Comparison of ENCODE assay signal across 22 cellular contexts in the genomic region with DNA sequence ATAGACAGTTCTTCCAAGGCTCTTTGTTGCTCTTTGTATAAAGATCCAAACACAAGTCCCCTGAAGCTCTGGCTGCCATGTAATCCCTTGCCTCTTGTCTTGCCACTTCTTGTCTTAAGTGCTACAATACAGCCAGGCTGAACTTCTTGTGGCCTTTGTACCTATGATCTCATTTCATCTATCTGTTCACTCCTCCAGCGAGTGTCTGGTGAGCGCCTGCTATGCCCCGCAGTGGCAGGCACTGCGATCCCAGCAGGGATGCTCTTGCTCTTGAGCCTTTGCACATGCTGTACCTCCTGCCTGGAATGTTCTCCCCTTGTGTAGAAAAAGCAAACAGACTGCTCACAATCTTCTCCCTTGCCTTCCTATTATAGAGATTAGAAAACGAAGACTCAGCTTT.
"Had no signal": no experiment of that assay in that cellular context is flagged by ENCODE, and none has a peak within 500 bp of the region (broad histone marks: within the 10 kb centered on the region; RNA-seq: fewer than 3 reads in every experiment).

No MANE protein-coding gene starts in this region.

- H3K27me3 ChIP-seq: colonic mucosa, ovary, right atrium auricular region, sigmoid colon, suprapubic skin, thyroid gland had no signal

- H3K27ac ChIP-seq: colonic mucosa, foreskin keratinocyte, left ventricle myocardium inferior, lower lobe of right lung, ovary, right atrium auricular region, sigmoid colon, skin epidermis, suprapubic skin, thyroid gland had no signal

- H3K9me3 Mint-ChIP-seq: memory B cell; nephron progenitor cell; stimulated activated effector memory CD8-positive, alpha-beta T cell treated with anti-CD3 and anti-CD28 coated beads, Interleukin-12 subunit alpha, Interleukin-12 subunit beta, amount 100 ng/mL, for 72 hours had no signal

- H3K4me3 Mint-ChIP-seq: memory B cell; naive thymus-derived CD4-positive, alpha-beta T cell; nephron progenitor cell; stimulated activated effector memory CD8-positive, alpha-beta T cell treated with anti-CD3 and anti-CD28 coated beads, Interleukin-12 subunit alpha, Interleukin-12 subunit beta, amount 100 ng/mL, for 72 hours; type B pancreatic cell had no signal

- H3K36me3 Mint-ChIP-seq: memory B cell; naive thymus-derived CD4-positive, alpha-beta T cell; stimulated activated effector memory CD8-positive, alpha-beta T cell treated with anti-CD3 and anti-CD28 coated beads, Interleukin-12 subunit alpha, Interleukin-12 subunit beta, amount 100 ng/mL, for 72 hours; type B pancreatic cell had no signal

- H3K36me3 ChIP-seq: colonic mucosa, left ventricle myocardium inferior, lower lobe of right lung, ovary, right atrium auricular region, sigmoid colon, suprapubic skin, thyroid gland had no signal

- H3K4me1 Mint-ChIP-seq: memory B cell; nephron progenitor cell; stimulated activated effector memory CD8-positive, alpha-beta T cell treated with anti-CD3 and anti-CD28 coated beads, Interleukin-12 subunit alpha, Interleukin-12 subunit beta, amount 100 ng/mL, for 72 hours had no signal

- DNase-seq: cerebellar nuclear complex; colonic mucosa; dermis blood vessel endothelial cell; hippocampal formation; left ventricle myocardium inferior; lower lobe of right lung; midbrain; naive thymus-derived CD4-positive, alpha-beta T cell; nephron progenitor cell; ovary; sigmoid colon; stimulated activated CD4-positive, alpha-beta T cell treated with anti-CD3 and anti-CD28 coated beads, Interleukin-12 subunit alpha, Interleukin-12 subunit beta, amount 100 ng/mL, for 4 hours; stimulated activated CD4-positive, alpha-beta T cell treated with anti-CD3 and anti-CD28 coated beads, Interleukin-2, amount 100 ng/mL, for 48 hours; stimulated activated naive CD8-positive, alpha-beta T cell treated with anti-CD3 and anti-CD28 coated beads, Interleukin-15, Interleukin-2, amounts not matched to agents 100 U/mL and 50 U/mL, for 24 hours; thyroid gland had no signal

- H3K4me1 ChIP-seq: colonic mucosa, foreskin keratinocyte, left ventricle myocardium inferior, lower lobe of right lung, right atrium auricular region, thyroid gland had no signal

- H3K27ac Mint-ChIP-seq: memory B cell; nephron progenitor cell; stimulated activated effector memory CD8-positive, alpha-beta T cell treated with anti-CD3 and anti-CD28 coated beads, Interleukin-12 subunit alpha, Interleukin-12 subunit beta, amount 100 ng/mL, for 72 hours; type B pancreatic cell had no signal

- H3K4me3 ChIP-seq: colonic mucosa, left ventricle myocardium inferior, lower lobe of right lung, ovary, right atrium auricular region, sigmoid colon, skin epidermis, suprapubic skin, thyroid gland had no signal

- H3K9me3 ChIP-seq: colonic mucosa, left ventricle myocardium inferior, lower lobe of right lung, ovary, right atrium auricular region, sigmoid colon, suprapubic skin, thyroid gland had no signal
